19 cellular contexts compared by ENCODE assay signal in genomic region chr19:15142313-15142712, GRCh38.
"Had no signal": no experiment of that assay in that cellular context is flagged by ENCODE, and none has a peak within 500 bp of the region (broad histone marks: within the 10 kb centered on the region; RNA-seq: fewer than 3 reads in every experiment).

No MANE protein-coding gene starts in this region.

- H3K27me3 ChIP-seq: colonic mucosa, foreskin keratinocyte, heart right ventricle, left lung had no signal

- H3K4me1 ChIP-seq: colonic mucosa, gastrocnemius medialis, heart right ventricle, left lung, lower lobe of right lung had no signal

- H3K9me3 ChIP-seq: colonic mucosa, gastrocnemius medialis had no signal

- DNase-seq: colonic mucosa; cortex of kidney; effector CD8-positive, alpha-beta T cell; effector memory CD8-positive, alpha-beta T cell; erythroblast; foreskin keratinocyte; gastrocnemius medialis; glutamatergic neuron; head of caudate nucleus; heart right ventricle; hippocampal formation; left cardiac atrium; left lung; left ventricle myocardium superior; lower lobe of right lung; mesenchymal stem cell; mucosa of descending colon; naive B cell had no signal

- H3K4me3 ChIP-seq: colonic mucosa, gastrocnemius medialis, heart right ventricle, left lung, lower lobe of right lung, mucosa of descending colon had no signal

- H3K36me3 ChIP-seq: colonic mucosa, gastrocnemius medialis, heart right ventricle, left lung, lower lobe of right lung had no signal

- H3K27ac ChIP-seq: colonic mucosa, epithelial cell of prostate, foreskin keratinocyte, gastrocnemius medialis, heart right ventricle, left lung, lower lobe of right lung had no signal
